1 cellular context compared by ENCODE assay signal in the genomic region with DNA sequence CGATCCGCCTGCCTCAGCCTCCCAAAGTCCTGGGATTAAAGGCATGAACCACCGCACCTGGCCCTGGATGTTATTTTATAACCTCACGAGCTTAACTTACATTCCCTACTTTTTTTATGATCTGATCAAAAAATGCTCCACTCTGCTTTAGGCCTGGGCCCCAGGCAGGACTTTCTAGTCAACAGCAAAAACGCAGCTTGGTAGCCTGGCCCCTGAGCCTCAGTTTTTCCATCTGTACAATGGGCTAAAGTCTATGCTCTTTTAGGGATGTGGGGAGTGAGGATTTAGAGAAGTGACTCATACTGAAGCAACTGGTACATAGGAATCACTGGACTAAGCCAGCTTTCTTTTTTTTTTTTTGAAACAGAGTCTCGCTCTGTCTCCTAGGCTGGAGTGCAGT.
TF ChIP-seq lines count a peak whose summit lies in the region.

No MANE protein-coding gene starts in this region.

TF ChIP-seq in HepG2, 621 proteins besides CTCF, POLR2A, EP300 and RAD21:
- TF ChIP-seq ZIK1 (CRISPR knock-in tag; IDR thresholded peaks at IDR 0.05; ENCODE audit: borderline replicate concordance, low read depth) (no peak), ZMYM3 (CRISPR knock-in tag; IDR thresholded peaks at IDR 0.05) (peak; percentile 15; the same call in 1 of the 2 replicates), CHD4 (IDR thresholded peaks at IDR 0.05; ENCODE audit: borderline replicate concordance, low read length) (peak; percentile 44; the same call in 1 of the 2 replicates), ZNF629 (CRISPR knock-in tag; conservative IDR thresholded peaks at IDR 0.05) (peak; percentile 91)
